In genomic region chr14:47020500-47020899, GRCh38 we compare ENCODE assay signal across 11 cellular contexts.
"Had no signal": no experiment of that assay in that cellular context is flagged by ENCODE, and none has a peak within 500 bp of the region (broad histone marks: within the 10 kb centered on the region; RNA-seq: fewer than 3 reads in every experiment).

No MANE protein-coding gene starts in this region.

- H3K9me3 ChIP-seq: HAP-1 had no signal

- ATAC-seq: GM23338, HCT116 had no signal

- H3K4me1 ChIP-seq: HAP-1 had no signal

- H3K4me3 Mint-ChIP-seq: H9, HFFc6 had no signal

- H3K9me3 Mint-ChIP-seq: GM23338, H9 had no signal

- H3K36me3 ChIP-seq: HAP-1 had no signal

- DNase-seq: GM23248, GOT3, H7, H9, HCEC 1CT, HFFc6 had no signal

- H3K4me1 Mint-ChIP-seq: GM23338, H9 had no signal

- H2AFZ ChIP-seq: GM23248, GM23338 had no signal

- H3K27ac Mint-ChIP-seq: H9, HFFc6 had no signal

- H3K27ac ChIP-seq: GM23248 had no signal

- H3K4me3 ChIP-seq: GM23248, GM23338, HAP-1 had no signal

- FAIRE-seq: H1, H54 had no signal

- H3K9ac ChIP-seq: GM23248 had no signal

- H3K4me2 ChIP-seq: GM23338 had no signal
